In the genomic region with DNA sequence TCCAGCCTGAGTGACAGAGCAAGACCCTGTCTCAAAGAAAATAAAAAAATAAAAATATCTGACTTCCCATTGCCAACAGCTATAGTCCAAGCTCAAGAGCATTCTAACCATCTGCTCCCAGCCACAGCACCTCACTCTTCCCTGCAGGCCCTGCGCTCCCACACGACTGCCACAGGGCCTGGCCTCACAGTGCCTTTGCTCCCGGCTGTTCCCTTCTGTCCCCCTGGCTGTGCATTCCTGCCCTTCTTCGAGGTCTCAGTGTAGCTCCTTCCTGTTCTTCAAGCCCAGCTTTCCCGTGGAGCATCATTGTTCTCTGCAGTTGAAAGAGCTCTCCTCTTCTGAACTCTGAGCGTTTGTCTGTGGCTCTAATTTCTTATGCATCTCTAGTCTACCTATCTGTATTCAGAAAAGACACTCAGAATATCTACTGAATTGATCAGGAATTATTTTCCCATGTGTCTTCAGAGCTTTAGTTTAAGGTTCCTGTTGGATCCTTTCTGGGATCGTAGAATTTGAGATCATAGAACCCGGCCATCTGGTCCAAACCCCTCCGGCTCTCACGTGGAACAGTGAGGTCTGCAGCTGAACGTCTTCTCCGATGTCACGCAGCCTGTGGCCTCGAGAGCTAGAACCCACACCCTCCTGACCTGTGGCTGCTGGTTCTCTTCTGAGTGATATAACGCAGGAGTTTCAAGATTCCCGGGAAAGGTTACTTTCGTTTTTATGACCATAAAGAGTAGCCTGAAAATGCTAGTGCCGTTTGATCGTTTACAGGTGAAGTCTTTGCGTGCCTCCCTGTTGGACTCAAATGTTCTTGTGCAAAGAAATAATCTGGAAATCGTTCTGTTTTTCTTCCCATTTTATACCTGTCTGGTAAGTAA, we compare ENCODE assay signal across 19 cellular contexts. TPM values are rescaled to one million over a fixed set of nuclear protein-coding genes. Genes with fewer than 3 reads are reported as not detected.
DNase-seq lines count a peak whose midpoint lies in the region; ATAC-seq, FAIRE-seq and TF ChIP-seq lines count a peak whose summit lies in the region.
"Had no signal": no experiment of that assay in that cellular context is flagged by ENCODE, and none has a peak within 500 bp of the region (broad histone marks: within the 10 kb centered on the region; RNA-seq: fewer than 3 reads in every experiment).

No MANE protein-coding gene starts in this region.

- TF ChIP-seq POLR2A in A549 (IDR thresholded peaks at IDR 0.05; ENCODE audit: low read length), result no peak

- intact Hi-C loops in kidney (cut with DNase I), result no loop called here

- no peaks in the 10 kb centered on the region for H3K9me3 Mint-ChIP-seq in GM23338
- H3K9me3 Mint-ChIP-seq in WTC11, result no peaks in the 10 kb centered on the region
- H3K9me3 Mint-ChIP-seq in natural killer cell treated with Interleukin-12 subunit alpha and Interleukin-12 subunit beta and Interleukin-15 and Interleukin-18, amount 100 ng/mL, for 72 hours, result no peaks in the 10 kb centered on the region
- H3K9me3 Mint-ChIP-seq: IgD-negative memory B cell; stimulated activated effector memory CD8-positive, alpha-beta T cell treated with anti-CD3 and anti-CD28 coated beads, Interleukin-12 subunit alpha, Interleukin-12 subunit beta, amount 100 ng/mL, for 72 hours had no signal

- no peak for TF ChIP-seq EP300 in A549 (IDR thresholded peaks at IDR 0.05)

- 0 out of 2 replicates have a peak, but pooled peaks cover 4% of the 10 kb centered on the region for H4K20me1 ChIP-seq in GM23338 (replicated peaks; ENCODE audit: insufficient read depth)

- H3K27ac ChIP-seq in A549, result peak overlapping the region; percentile 85 to 87
- no peak overlapping the region for H3K27ac ChIP-seq in GM23338 (ENCODE audit: low read depth)
- H3K27ac ChIP-seq in kidney (ENCODE audit: low read depth in 2 of 2, low read length in 2 of 2), result no peak overlapping the region
- H3K27ac ChIP-seq: transverse colon had no signal

- 90% methylated on average over 17 of the region's 21 CpGs for WGBS in A549 (ENCODE audit: missing lambda C conversion rate)

- H3K27me3 Mint-ChIP-seq in GM23338 (ENCODE audit: insufficient read depth, low read depth, poor library complexity) (peaks cover 8% of the 10 kb centered on the region), WTC11 (ENCODE audit: low read depth) (no peaks in the 10 kb centered on the region)
- H3K27me3 Mint-ChIP-seq in natural killer cell treated with Interleukin-12 subunit alpha and Interleukin-12 subunit beta and Interleukin-15 and Interleukin-18, amount 100 ng/mL, for 72 hours, result no peaks in the 10 kb centered on the region
- H3K27me3 Mint-ChIP-seq: IgD-negative memory B cell had no signal

- H3K4me3 ChIP-seq in A549 (no peak overlapping the region), GM23338 (no peak overlapping the region), kidney (ENCODE audit: low read length in 2 of 2) (no peak overlapping the region)
- H3K4me3 ChIP-seq: transverse colon had no signal

- no peak overlapping the region for H2AFZ ChIP-seq in GM23338

- no peak overlapping the region for H3K9ac ChIP-seq in kidney (ENCODE audit: low read length in 2 of 2)

- H3K9me3 ChIP-seq in A549 (no peaks in the 10 kb centered on the region), kidney (ENCODE audit: control insufficient read depth in 1 of 2, low read length in 2 of 2) (no peaks in the 10 kb centered on the region)
- H3K9me3 ChIP-seq: sigmoid colon, transverse colon had no signal

- H3F3A ChIP-seq in GM23338 (replicated peaks; ENCODE audit: low read depth), result no peaks in the 10 kb centered on the region

- DNase-seq in A549 (ENCODE audit: low read depth in 1 of 2, low spot score in 1 of 2) (no peak), GM23338 (ENCODE audit: low spot score) (peak; percentile 18), WTC11 (ENCODE audit: low spot score) (no peak), kidney (peak; percentile 51), NCI-H1436 treated with DMSO at 0.1 percent for 48 hours (lab: John Stamatoyannopoulos, UW) (no peak), medulla oblongata (ENCODE audit: extremely low spot score) (no peak)
- DNase-seq in natural killer cell treated with Interleukin-12 subunit alpha and Interleukin-12 subunit beta and Interleukin-15 and Interleukin-18, amount 100 ng/mL, for 72 hours (ENCODE audit: low spot score), result no peak
- DNase-seq: activated CD8-positive, alpha-beta memory T cell treated with anti-CD3 and anti-CD28 coated beads, Interleukin-2, amount 50 U/mL, for 48 hours; activated naive CD4-positive, alpha-beta T cell; effector CD8-positive, alpha-beta T cell; NCI-H1092 treated with DMSO at 0.1 percent for 48 hours; NCI-H446; sigmoid colon; transverse colon had no signal

- H3K4me3 Mint-ChIP-seq in GM23338 (no peak overlapping the region), WTC11 (no peak overlapping the region)
- no peak overlapping the region for H3K4me3 Mint-ChIP-seq in natural killer cell treated with Interleukin-12 subunit alpha and Interleukin-12 subunit beta and Interleukin-15 and Interleukin-18, amount 100 ng/mL, for 72 hours
- H3K4me3 Mint-ChIP-seq: IgD-negative memory B cell; stimulated activated effector memory CD8-positive, alpha-beta T cell treated with anti-CD3 and anti-CD28 coated beads, Interleukin-12 subunit alpha, Interleukin-12 subunit beta, amount 100 ng/mL, for 72 hours had no signal

- H3K79me2 ChIP-seq in GM23338 (replicated peaks; ENCODE audit: insufficient read depth), result no peaks in the 10 kb centered on the region

- H3K27ac Mint-ChIP-seq in GM23338 (peak overlapping the region; percentile 34; the same call in 1 of the 2 replicates), WTC11 (peak overlapping the region; percentile 62; the same call in 1 of the 2 replicates)
- H3K27ac Mint-ChIP-seq in natural killer cell treated with Interleukin-12 subunit alpha and Interleukin-12 subunit beta and Interleukin-15 and Interleukin-18, amount 100 ng/mL, for 72 hours, result no peak overlapping the region
- H3K27ac Mint-ChIP-seq: IgD-negative memory B cell; stimulated activated effector memory CD8-positive, alpha-beta T cell treated with anti-CD3 and anti-CD28 coated beads, Interleukin-12 subunit alpha, Interleukin-12 subunit beta, amount 100 ng/mL, for 72 hours had no signal

- no peaks in the 10 kb centered on the region for H3K9me2 ChIP-seq in GM23338 (ENCODE audit: insufficient read depth)

- H3K4me1 Mint-ChIP-seq in GM23338, result peaks cover 12% of the 10 kb centered on the region
- peaks cover 13% of the 10 kb centered on the region for H3K4me1 Mint-ChIP-seq in WTC11
- peaks cover 8 to 10% of the 10 kb centered on the region in 2 donors for H3K4me1 Mint-ChIP-seq in natural killer cell treated with Interleukin-12 subunit alpha and Interleukin-12 subunit beta and Interleukin-15 and Interleukin-18, amount 100 ng/mL, for 72 hours (ENCODE audit: low read depth in 2 of 2)

- no peaks in the 10 kb centered on the region for H3K27me3 ChIP-seq in GM23338 (ENCODE audit: insufficient read depth)
- H3K27me3 ChIP-seq: sigmoid colon, transverse colon had no signal

- no peak for TF ChIP-seq RAD21 in A549 (conservative IDR thresholded peaks at IDR 0.05 in 1 of 2, IDR thresholded peaks at IDR 0.05 in 1 of 2)

- H3K36me3 ChIP-seq in GM23338 (ENCODE audit: insufficient read depth) (no peaks in the 10 kb centered on the region), kidney (ENCODE audit: control insufficient read depth in 1 of 2, insufficient read depth in 2 of 2, low read length in 2 of 2) (peaks cover 0 to 3% of the 10 kb centered on the region in 2 donors)

- CTCF ChIA-PET in A549 (lab: Yijun Ruan, JAX) (interaction anchor here (0.9 to 4.3 kb wide), 14 partner anchors 13 to 120 kb away, joined by 3 to 75 read pairs (median 8); a partner anchor contains a TSS), WTC11 (lab: Charles Lee) (interaction anchor here (0.7 to 4.9 kb wide), 14 partner anchors 12 to 87 kb away, joined by 3 to 63 read pairs (median 6); no protein-coding TSS in a partner anchor)

- ATAC-seq in A549 (no peak), GM23338 (peak; percentile 52), WTC11 (peak; percentile 49; the same call in 1 of the 2 replicates), HG03159 (IDR thresholded peaks at IDR 0.05; ENCODE audit: unreplicated experiment) (no peak)
- no peak for ATAC-seq in natural killer cell treated with Interleukin-12 subunit alpha and Interleukin-12 subunit beta and Interleukin-15 and Interleukin-18, amount 100 ng/mL, for 72 hours

- POLR2A ChIA-PET in A549 (lab: Yijun Ruan, JAX) (interaction anchor here (0.8 kb wide), 1 partner anchor 109 kb away, joined by 5 read pairs; a partner anchor contains a TSS), WTC11 (lab: Charles Lee) (no interaction called here)

- H3K4me1 ChIP-seq in A549 (peaks cover 33% of the 10 kb centered on the region), GM23338 (ENCODE audit: insufficient read depth) (no peaks in the 10 kb centered on the region), kidney (ENCODE audit: control insufficient read depth in 1 of 2, insufficient read depth in 1 of 2, low read depth in 1 of 2, low read length in 2 of 2) (no peaks in the 10 kb centered on the region)
- H3K4me1 ChIP-seq: transverse colon had no signal

- peak overlapping the region; percentile 96 for H3K4me2 ChIP-seq in A549
- H3K4me2 ChIP-seq in GM23338, result no peak overlapping the region

- no peak for TF ChIP-seq CTCF in A549 (IDR thresholded peaks at IDR 0.05)
- TF ChIP-seq CTCF in GM23338 (conservative IDR thresholded peaks at IDR 0.05; ENCODE audit: low read depth in 2 of 2), result no peak
- no peak for TF ChIP-seq CTCF in WTC11 (IDR thresholded peaks at IDR 0.05)
- no peak for TF ChIP-seq CTCF in kidney (IDR thresholded peaks at IDR 0.05; ENCODE audit: borderline replicate concordance, extremely low read depth, insufficient read depth)

- H3K36me3 Mint-ChIP-seq in GM23338 (ENCODE audit: low read depth) (no peaks in the 10 kb centered on the region; the same call in 2 of the 3 replicates), WTC11 (no peaks in the 10 kb centered on the region)
- H3K36me3 Mint-ChIP-seq in natural killer cell treated with Interleukin-12 subunit alpha and Interleukin-12 subunit beta and Interleukin-15 and Interleukin-18, amount 100 ng/mL, for 72 hours, result no peaks in the 10 kb centered on the region

- FAIRE-seq in A549 (lab: Jason Lieb, UNC) (no peak), kidney (lab: Jason Lieb, UNC) (no peak)
- FAIRE-seq: bronchial epithelial cell, D721Med had no signal

TF ChIP-seq in WTC11, 78 proteins besides CTCF, POLR2A, EP300 and RAD21 (continues in another document):
- no peak for TF ChIP-seq CREB1 (CRISPR knock-in tag; IDR thresholded peaks at IDR 0.05)

RNA-seq across cellular contexts. Expression of a gene that starts 54.4 kb away (rescaled TPM):
- polyA plus RNA-seq in A549 (2011; rRNA removed) (3.5 and 4.5 TPM in 2 replicates), A549 (2017; fragmentation: RNase III; extraction: RNeasy Plus Mini Kit Qiagen cat#74134 plus additional on column Dnase treatment) (2.8 to 3.8 TPM (median 3.0 TPM) in 3 replicates), GM23338 (2016; fragmentation: Nextera tagmentation; extraction: Ambion mirVana) (2.8 and 4.9 TPM in 2 replicates), kidney (ENCODE audit: insufficient read depth, low read depth, low replicate concordance) (1.2 TPM)
- polyA plus RNA-seq in A549 (2012; cell fraction: cytosol; rRNA removed), result 1.5 and 2.2 TPM in 2 replicates
- polyA plus RNA-seq in A549 (2012; cell fraction: nucleus; rRNA removed), result 2.5 and 3.2 TPM in 2 replicates
- polyA minus RNA-seq in A549 (2011; rRNA and poly(A)+ RNA removed), result 4.6 and 6.0 TPM in 2 replicates
- total RNA-seq in GM23338 (2014; rRNA removed; shearing (Covaris generic)), result 9.9 and 18.0 TPM in 2 replicates
- total RNA-seq in WTC11 (2021) (8.3 to 11.4 TPM (median 9.1 TPM) in 3 replicates), kidney (19.2 TPM)
- 10 to 100 TPM in 1 of 2 donors, 1 to 10 TPM in 1; 8.9 to 16.3 TPM for total RNA-seq in natural killer cell treated with Interleukin-12 subunit alpha and Interleukin-12 subunit beta and Interleukin-15 and Interleukin-18, amount 100 ng/mL, for 72 hours

Comparison
In these comparisons a context has a peak if more than half of its experiments do, and no peak if none do; other contexts are left out.
1. ATAC-seq: peak in GM23338 (single experiment) and WTC11 (single experiment); none in A549 (0 of 2), natural killer cell treated with Interleukin-12 subunit alpha and Interleukin-12 subunit beta and Interleukin-15 and Interleukin-18, amount 100 ng/mL, for 72 hours (0 of 2) and HG03159 (single experiment).
2. DNase-seq: peak in GM23338 (single experiment) and kidney (single experiment); none in A549 (0 of 2), WTC11 (single experiment), natural killer cell treated with Interleukin-12 subunit alpha and Interleukin-12 subunit beta and Interleukin-15 and Interleukin-18, amount 100 ng/mL, for 72 hours (single experiment), NCI-H1436 treated with DMSO at 0.1 percent for 48 hours (single experiment) and medulla oblongata (single experiment).
3. H3K27ac ChIP-seq: peak in A549 (2 of 2); none in GM23338 (single experiment) and kidney (0 of 2).
4. H3K27ac Mint-ChIP-seq: peak in GM23338 (single experiment) and WTC11 (single experiment); none in natural killer cell treated with Interleukin-12 subunit alpha and Interleukin-12 subunit beta and Interleukin-15 and Interleukin-18, amount 100 ng/mL, for 72 hours (0 of 2).